14 cellular contexts compared by ENCODE assay signal in genomic region chr14:90402009-90402408, GRCh38. TPM values are rescaled to one million over a fixed set of nuclear protein-coding genes. Genes with fewer than 3 reads are reported as not detected.
DNase-seq lines count a peak whose midpoint lies in the region; ATAC-seq lines count a peak whose summit lies in the region.
"Had no signal": no experiment of that assay in that cellular context is flagged by ENCODE, and none has a peak within 500 bp of the region (broad histone marks: within the 10 kb centered on the region; RNA-seq: fewer than 3 reads in every experiment).

No MANE protein-coding gene starts in this region.

- H3K36me3 Mint-ChIP-seq in IgD-negative memory B cell, result peaks cover 4% of the 10 kb centered on the region
- H3K36me3 Mint-ChIP-seq in activated naive CD8-positive, alpha-beta T cell treated with anti-CD3 and anti-CD28 coated beads, Interleukin-2, amount 10 ng/mL, durations not matched to agents 7 days and 5 days, result peaks cover 67% of the 10 kb centered on the region
- H3K36me3 Mint-ChIP-seq in natural killer cell treated with Interleukin-12 subunit alpha and Interleukin-12 subunit beta and Interleukin-15 and Interleukin-18, amount 100 ng/mL, for 72 hours, result peaks cover 66% of the 10 kb centered on the region

- 68 to 69% methylated on average over 7 of the region's 7 CpGs for WGBS in aorta, 2 donors

- H3K27me3 ChIP-seq in BLaER1 treated with 17β-estradiol and CSF1 and Interleukin-3, amounts not matched to agents 10 nM and 100 nM, result no peaks in the 10 kb centered on the region
- H3K27me3 ChIP-seq in aorta (ENCODE audit: control insufficient read depth in 1 of 2, insufficient read depth in 2 of 2, low read length in 1 of 2), result no peaks in the 10 kb centered on the region
- H3K27me3 ChIP-seq: cardiac muscle cell had no signal

- H4K20me1 ChIP-seq in BLaER1 treated with 17β-estradiol and CSF1 and Interleukin-3, amounts not matched to agents 10 nM and 100 nM, result peaks cover 65 to 94% (median 88%) of the 10 kb centered on the region in 11 experiments

- peaks cover 0 to 2% (median 0%) of the 10 kb centered on the region in 3 donors for H3K9me3 Mint-ChIP-seq in IgD-negative memory B cell
- H3K9me3 Mint-ChIP-seq in activated naive CD8-positive, alpha-beta T cell treated with anti-CD3 and anti-CD28 coated beads, Interleukin-2, amount 10 ng/mL, durations not matched to agents 7 days and 5 days, result no peaks in the 10 kb centered on the region
- H3K9me3 Mint-ChIP-seq in natural killer cell treated with Interleukin-12 subunit alpha and Interleukin-12 subunit beta and Interleukin-15 and Interleukin-18, amount 100 ng/mL, for 72 hours, result no peaks in the 10 kb centered on the region

- H3K4me1 ChIP-seq in BLaER1 treated with 17β-estradiol and CSF1 and Interleukin-3, amounts not matched to agents 10 nM and 100 nM, result peaks cover 45 to 79% (median 72%) of the 10 kb centered on the region in 10 experiments
- H3K4me1 ChIP-seq in aorta (ENCODE audit: control insufficient read depth in 1 of 2, insufficient read depth in 2 of 2, low read length in 2 of 2), result peaks cover 0 to 4% of the 10 kb centered on the region in 2 donors

- peak overlapping the region in 2 of 4 donors; percentile 46 to 49 for H3K4me3 Mint-ChIP-seq in IgD-negative memory B cell
- peak overlapping the region; percentile 48 for H3K4me3 Mint-ChIP-seq in activated naive CD8-positive, alpha-beta T cell treated with anti-CD3 and anti-CD28 coated beads, Interleukin-2, amount 10 ng/mL, durations not matched to agents 7 days and 5 days
- H3K4me3 Mint-ChIP-seq in natural killer cell treated with Interleukin-12 subunit alpha and Interleukin-12 subunit beta and Interleukin-15 and Interleukin-18, amount 100 ng/mL, for 72 hours, result peak overlapping the region; percentile 89

- intact Hi-C loops in aorta (cut with DNase I), result loop anchor here (5.0 to 10.0 kb wide), 2 partner anchors 145 to 223 kb away; no protein-coding TSS in a partner anchor

- peaks cover 68 to 78% (median 72%) of the 10 kb centered on the region in 11 experiments for H3K36me3 ChIP-seq in BLaER1 treated with 17β-estradiol and CSF1 and Interleukin-3, amounts not matched to agents 10 nM and 100 nM
- peaks cover 5 to 14% of the 10 kb centered on the region in 2 donors for H3K36me3 ChIP-seq in aorta (ENCODE audit: control insufficient read depth in 1 of 2, insufficient read depth in 2 of 2, low read length in 1 of 2)

- H3K9me3 ChIP-seq in BLaER1 treated with 17β-estradiol and CSF1 and Interleukin-3, amounts not matched to agents 10 nM and 100 nM (replicated peaks in 1 of 11), result no peaks in the 10 kb centered on the region
- H3K9me3 ChIP-seq in aorta (ENCODE audit: control insufficient read depth, low read length), result no peaks in the 10 kb centered on the region

- ATAC-seq in activated naive CD8-positive, alpha-beta T cell treated with anti-CD3 and anti-CD28 coated beads, Interleukin-2, amount 10 ng/mL, durations not matched to agents 7 days and 5 days (ENCODE audit: low read depth), result peak; percentile 21
- no peak for ATAC-seq in natural killer cell treated with Interleukin-12 subunit alpha and Interleukin-12 subunit beta and Interleukin-15 and Interleukin-18, amount 100 ng/mL, for 72 hours
- ATAC-seq in GM18873 (IDR thresholded peaks at IDR 0.05; ENCODE audit: low FRiP score, unreplicated experiment), result no peak
- no peak for ATAC-seq in GM21515 (IDR thresholded peaks at IDR 0.05; ENCODE audit: unreplicated experiment)
- no peak for ATAC-seq in aorta (ENCODE audit: low FRiP score)

- peak overlapping the region; percentile 32 to 90 (median 76) for H3K27ac ChIP-seq in BLaER1 treated with 17β-estradiol and CSF1 and Interleukin-3, amounts not matched to agents 10 nM and 100 nM
- no peak overlapping the region for H3K27ac ChIP-seq in aorta (ENCODE audit: low read depth in 1 of 2, low read length in 2 of 2)
- H3K27ac ChIP-seq: C4-2B, cardiac muscle cell had no signal

- H3K27ac Mint-ChIP-seq in IgD-negative memory B cell, result peak overlapping the region; percentile 69 to 79 (median 78)
- H3K27ac Mint-ChIP-seq in activated naive CD8-positive, alpha-beta T cell treated with anti-CD3 and anti-CD28 coated beads, Interleukin-2, amount 10 ng/mL, durations not matched to agents 7 days and 5 days, result peak overlapping the region; percentile 68
- peak overlapping the region; percentile 88 to 96 for H3K27ac Mint-ChIP-seq in natural killer cell treated with Interleukin-12 subunit alpha and Interleukin-12 subunit beta and Interleukin-15 and Interleukin-18, amount 100 ng/mL, for 72 hours

- H3K27me3 Mint-ChIP-seq in IgD-negative memory B cell, result no peaks in the 10 kb centered on the region
- H3K27me3 Mint-ChIP-seq in activated naive CD8-positive, alpha-beta T cell treated with anti-CD3 and anti-CD28 coated beads, Interleukin-2, amount 10 ng/mL, durations not matched to agents 7 days and 5 days, result no peaks in the 10 kb centered on the region
- H3K27me3 Mint-ChIP-seq in natural killer cell treated with Interleukin-12 subunit alpha and Interleukin-12 subunit beta and Interleukin-15 and Interleukin-18, amount 100 ng/mL, for 72 hours, result no peaks in the 10 kb centered on the region

- POLR2A ChIA-PET in activated naive CD8-positive, alpha-beta T cell treated with anti-CD3 and anti-CD28 coated beads, Interleukin-2, amount 10 ng/mL, durations not matched to agents 7 days and 5 days (lab: Charles Lee), result interaction anchor here (0.7 to 10.1 kb wide), 3 partner anchors 18 to 368 kb away, joined by 3 to 386 read pairs (median 3); no protein-coding TSS in a partner anchor

- H3K4me3 ChIP-seq in BLaER1 treated with 17β-estradiol and CSF1 and Interleukin-3, amounts not matched to agents 10 nM and 100 nM, result peak overlapping the region; percentile 26 to 100 (median 88); a peak in 16 of 20 replicates
- no peak overlapping the region for H3K4me3 ChIP-seq in aorta (ENCODE audit: low read length in 2 of 2)
- H3K4me3 ChIP-seq: cardiac muscle cell had no signal

- H3K4me1 Mint-ChIP-seq in IgD-negative memory B cell, result peaks cover 26 to 37% (median 30%) of the 10 kb centered on the region in 3 donors
- peaks cover 52% of the 10 kb centered on the region for H3K4me1 Mint-ChIP-seq in activated naive CD8-positive, alpha-beta T cell treated with anti-CD3 and anti-CD28 coated beads, Interleukin-2, amount 10 ng/mL, durations not matched to agents 7 days and 5 days
- peaks cover 61 to 67% of the 10 kb centered on the region in 2 donors for H3K4me1 Mint-ChIP-seq in natural killer cell treated with Interleukin-12 subunit alpha and Interleukin-12 subunit beta and Interleukin-15 and Interleukin-18, amount 100 ng/mL, for 72 hours (ENCODE audit: low read depth in 2 of 2)

- peak overlapping the region; percentile 48 to 95 (median 89); a peak in 20 of 22 replicates for H3K9ac ChIP-seq in BLaER1 treated with 17β-estradiol and CSF1 and Interleukin-3, amounts not matched to agents 10 nM and 100 nM

- DNase-seq in activated naive CD8-positive, alpha-beta T cell treated with anti-CD3 and anti-CD28 coated beads, Interleukin-2, amount 10 ng/mL, durations not matched to agents 7 days and 5 days, result no peak
- no peak for DNase-seq in natural killer cell treated with Interleukin-12 subunit alpha and Interleukin-12 subunit beta and Interleukin-15 and Interleukin-18, amount 100 ng/mL, for 72 hours (ENCODE audit: low spot score)
- DNase-seq in kidney glomerular epithelial cell (lab: John Stamatoyannopoulos, UW) (no peak), aorta (no peak)
- DNase-seq: NCI-H1436 treated with DMSO at 0.1 percent for 48 hours; RPMI8226; stimulated activated CD4-positive, alpha-beta T cell treated with anti-CD3 and anti-CD28 coated beads, Interleukin-4, amount 100 ng/mL, for 1 hour; stimulated activated naive CD4-positive, alpha-beta T cell treated with Interleukin-2 at 50 U/mL for 16 hours had no signal

- H3K4me2 ChIP-seq in BLaER1 treated with 17β-estradiol and CSF1 and Interleukin-3, amounts not matched to agents 10 nM and 100 nM, result peak overlapping the region; percentile 82 to 97 (median 93)

RNA-seq across cellular contexts. Expression of gene CALM1, which starts 5.2 kb away (rescaled TPM):
- polyA plus RNA-seq in IgD-negative memory B cell, result 1,383 TPM
- 100 to 1,000 TPM; 682 to 687 TPM for total RNA-seq in activated naive CD8-positive, alpha-beta T cell treated with anti-CD3 and anti-CD28 coated beads, Interleukin-2, amount 10 ng/mL, durations not matched to agents 7 days and 5 days
- total RNA-seq in natural killer cell treated with Interleukin-12 subunit alpha and Interleukin-12 subunit beta and Interleukin-15 and Interleukin-18, amount 100 ng/mL, for 72 hours, result 100 to 1,000 TPM; 521 to 669 TPM
- total RNA-seq in aorta, result 100 to 1,000 TPM; 438 to 595 TPM
- 100 to 1,000 TPM; 279 to 494 TPM for polyA plus RNA-seq in aorta

Comparison
In these comparisons a context has a peak if more than half of its experiments do, and no peak if none do; other contexts are left out.
1. H3K27ac ChIP-seq: peak in BLaER1 treated with 17β-estradiol and CSF1 and Interleukin-3, amounts not matched to agents 10 nM and 100 nM (11 of 11); none in aorta (0 of 2).
2. H3K4me3 ChIP-seq: peak in BLaER1 treated with 17β-estradiol and CSF1 and Interleukin-3, amounts not matched to agents 10 nM and 100 nM (10 of 10); none in aorta (0 of 2).
3. Peak in every context shown above with its lines, with median percentiles within 50 percentile points of each other: H3K27ac Mint-ChIP-seq.